Comparison of ENCODE assay signal across 23 cellular contexts in genomic region chr4:127006509-127006908, GRCh38.
"Had no signal": no experiment of that assay in that cellular context is flagged by ENCODE, and none has a peak within 500 bp of the region (broad histone marks: within the 10 kb centered on the region; RNA-seq: fewer than 3 reads in every experiment).

No MANE protein-coding gene starts in this region.

- DNase-seq: activated CD4-positive, alpha-beta T cell treated with anti-CD3 and anti-CD28 coated beads for 4 hours; activated CD8-positive, alpha-beta memory T cell treated with anti-CD3 and anti-CD28 coated beads, Interleukin-2, amount 50 U/mL, for 4 hours; activated CD8-positive, alpha-beta T cell treated with anti-CD3 and anti-CD28 coated beads for 36 hours; activated gamma-delta T cell treated with Interleukin-2 at 50 U/mL for 16 hours; activated T-cell treated with anti-CD3 and anti-CD28 coated beads, Interleukin-2, amount 50 U/mL, for 72 hours; amygdala; caudate nucleus; Karpas-422; MM.1S; NCI-H1105; NCI-H1436; NCI-H1694 treated with DMSO at 0.1 percent for 48 hours; NCI-H2081; NCI-H510A treated with DMSO at 0.1 percent for 48 hours; NCI-H69; NK-92 treated with Interleukin-12 subunit alpha and Interleukin-12 subunit beta, amount 100 ng/mL, for 24 hours; OCI-M1; RPMI8226; SK-N-SH; T-helper 1 cell; WERI-Rb-1 had no signal

- ATAC-seq: activated CD8-positive, alpha-beta T cell treated with anti-CD3 and anti-CD28 coated beads for 36 hours; activated T-cell treated with anti-CD3 and anti-CD28 coated beads, Interleukin-2, amount 50 U/mL, for 72 hours; Panc1; Right ventricle myocardium inferior had no signal
